ENCODE assay signal across 14 cellular contexts in the genomic region with DNA sequence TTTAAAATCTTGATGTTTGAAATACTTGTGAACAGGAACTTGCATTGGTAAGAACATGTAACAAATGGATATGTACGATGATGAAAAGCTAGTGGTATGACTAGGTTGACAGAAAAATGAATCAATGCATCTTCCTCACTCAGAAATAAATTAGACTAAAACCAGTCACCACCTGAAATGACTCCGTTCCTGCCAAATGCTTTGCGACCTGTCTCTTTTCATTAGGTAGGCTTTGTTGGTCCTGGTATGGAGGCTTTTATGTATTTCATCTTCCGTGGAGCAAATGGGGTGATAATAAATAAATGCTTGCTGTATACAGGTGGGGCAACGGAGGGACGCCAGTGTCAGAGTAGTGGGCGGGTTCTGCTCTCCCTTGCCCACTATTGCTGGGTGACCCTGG. TPM values are rescaled to one million over a fixed set of nuclear protein-coding genes. Genes with fewer than 3 reads are reported as not detected.
A peak's percentile ranks its signal among the peaks of the same experiment; 100 is the strongest.
DNase-seq lines count a peak whose midpoint lies in the region.
"Had no signal": no experiment of that assay in that cellular context is flagged by ENCODE, and none has a peak within 500 bp of the region (broad histone marks: within the 10 kb centered on the region; RNA-seq: fewer than 3 reads in every experiment).

No MANE protein-coding gene starts in this region.

- H3K27ac Mint-ChIP-seq in activated CD4-positive, alpha-beta T cell treated with anti-CD3 and anti-CD28 coated beads, Interleukin-2, amount 10 ng/mL, durations not matched to agents 7 days and 5 days = no peak overlapping the region
- H3K27ac Mint-ChIP-seq: B cell; CD4-positive, alpha-beta T cell; CD8-positive, alpha-beta T cell had no signal

- H3K4me3 Mint-ChIP-seq in activated CD4-positive, alpha-beta T cell treated with anti-CD3 and anti-CD28 coated beads, Interleukin-2, amount 10 ng/mL, durations not matched to agents 7 days and 5 days = no peak overlapping the region
- H3K4me3 Mint-ChIP-seq: B cell; CD4-positive, alpha-beta T cell; CD8-positive, alpha-beta T cell had no signal

- peak; percentile 17 for DNase-seq in activated CD8-positive, alpha-beta memory T cell treated with anti-CD3 and anti-CD28 coated beads for 24 hours
- no peak for DNase-seq in activated CD8-positive, alpha-beta memory T cell treated with anti-CD3 and anti-CD28 coated beads, Interleukin-2, amount 50 U/mL, for 4 hours
- DNase-seq in cerebellum (ENCODE audit: low spot score) (peak; percentile 67), glomerular visceral epithelial cell (ENCODE audit: extremely low spot score) (no peak)
- no peak for DNase-seq in activated CD4-positive, alpha-beta T cell treated with anti-CD3 and anti-CD28 coated beads, Interleukin-2, amount 10 ng/mL, durations not matched to agents 7 days and 5 days
- DNase-seq: AML-193; Caco-2; Calu3; CD4-positive, alpha-beta T cell; CD8-positive, alpha-beta T cell; DMS79 treated with DMSO at 0.1 percent for 48 hours; GDM1 had no signal

- CTCF ChIA-PET in activated CD4-positive, alpha-beta T cell treated with anti-CD3 and anti-CD28 coated beads, Interleukin-2, amount 10 ng/mL, durations not matched to agents 7 days and 5 days (lab: Charles Lee) = interaction anchor here (1.3 kb wide), 1 partner anchor 309 kb away, joined by 3 read pairs; no protein-coding TSS in a partner anchor

- peaks cover 8% of the 10 kb centered on the region for H3K27me3 Mint-ChIP-seq in activated CD4-positive, alpha-beta T cell treated with anti-CD3 and anti-CD28 coated beads, Interleukin-2, amount 10 ng/mL, durations not matched to agents 7 days and 5 days

- POLR2A ChIA-PET in activated CD4-positive, alpha-beta T cell treated with anti-CD3 and anti-CD28 coated beads, Interleukin-2, amount 10 ng/mL, durations not matched to agents 7 days and 5 days (lab: Charles Lee) = no interaction called here

- no peaks in the 10 kb centered on the region for H3K9me3 Mint-ChIP-seq in activated CD4-positive, alpha-beta T cell treated with anti-CD3 and anti-CD28 coated beads, Interleukin-2, amount 10 ng/mL, durations not matched to agents 7 days and 5 days
- H3K9me3 Mint-ChIP-seq: CD4-positive, alpha-beta T cell; CD8-positive, alpha-beta T cell had no signal

- no peaks in the 10 kb centered on the region for H3K4me1 Mint-ChIP-seq in activated CD4-positive, alpha-beta T cell treated with anti-CD3 and anti-CD28 coated beads, Interleukin-2, amount 10 ng/mL, durations not matched to agents 7 days and 5 days
- H3K4me1 Mint-ChIP-seq: B cell had no signal

- no peaks in the 10 kb centered on the region for H3K36me3 Mint-ChIP-seq in activated CD4-positive, alpha-beta T cell treated with anti-CD3 and anti-CD28 coated beads, Interleukin-2, amount 10 ng/mL, durations not matched to agents 7 days and 5 days (ENCODE audit: low read depth)
- H3K36me3 Mint-ChIP-seq: CD8-positive, alpha-beta T cell had no signal

RNA-seq across cellular contexts. Expression of gene ULBP3, which starts 17.1 kb away (rescaled TPM):
- total RNA-seq in cerebellum = 4.2 TPM
- total RNA-seq in activated CD4-positive, alpha-beta T cell treated with anti-CD3 and anti-CD28 coated beads, Interleukin-2, amount 10 ng/mL, durations not matched to agents 7 days and 5 days = 1 to 10 TPM; 1.0 to 1.1 TPM
- total RNA-seq: GM12878 had no signal

RNA-seq across cellular contexts. Expression of gene PPP1R14C, which starts 56.8 kb away (rescaled TPM):
- 30.2 TPM for total RNA-seq in cerebellum
- total RNA-seq in activated CD4-positive, alpha-beta T cell treated with anti-CD3 and anti-CD28 coated beads, Interleukin-2, amount 10 ng/mL, durations not matched to agents 7 days and 5 days = not detected
- total RNA-seq: B cell; CD4-positive, alpha-beta T cell; CD8-positive, alpha-beta T cell; GM12878 had no signal

Comparison
In these comparisons a context has a peak if more than half of its experiments do, and no peak if none do; other contexts are left out.
1. DNase-seq: peak in activated CD8-positive, alpha-beta memory T cell treated with anti-CD3 and anti-CD28 coated beads for 24 hours (single experiment) and cerebellum (single experiment); none in activated CD8-positive, alpha-beta memory T cell treated with anti-CD3 and anti-CD28 coated beads, Interleukin-2, amount 50 U/mL, for 4 hours (single experiment), activated CD4-positive, alpha-beta T cell treated with anti-CD3 and anti-CD28 coated beads, Interleukin-2, amount 10 ng/mL, durations not matched to agents 7 days and 5 days (single experiment) and glomerular visceral epithelial cell (single experiment).
2. RNA of gene PPP1R14C, which starts 56.8 kb away (total RNA-seq): 30.2 TPM in cerebellum (single experiment); not detected in activated CD4-positive, alpha-beta T cell treated with anti-CD3 and anti-CD28 coated beads, Interleukin-2, amount 10 ng/mL, durations not matched to agents 7 days and 5 days; every median in the first group is over 10 times any median in the second.